12 cellular contexts compared by ENCODE assay signal in the genomic region with DNA sequence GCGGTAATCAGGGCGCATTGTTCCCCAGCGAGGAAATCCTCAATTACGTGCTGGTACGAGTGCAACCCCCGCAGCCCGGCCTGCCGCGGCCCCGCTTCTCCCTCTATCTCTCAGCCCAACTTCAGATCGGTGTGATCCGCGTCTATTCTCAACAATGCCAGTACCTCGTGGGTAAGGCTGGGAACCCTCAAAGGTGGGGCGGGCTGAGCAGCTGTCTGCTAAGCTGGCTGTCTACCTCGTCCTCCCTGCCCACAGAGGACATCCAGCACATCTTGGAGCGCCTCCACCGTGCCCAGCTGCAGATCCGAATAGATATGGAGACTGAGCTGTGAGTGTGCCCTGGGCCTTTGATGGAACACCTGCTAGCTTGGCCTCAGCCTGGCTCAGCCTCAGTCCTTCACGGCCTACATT. TPM values are rescaled to one million over a fixed set of nuclear protein-coding genes. Genes with fewer than 3 reads are reported as not detected.
DNase-seq lines count a peak whose midpoint lies in the region; ATAC-seq and TF ChIP-seq lines count a peak whose summit lies in the region.
"Had no signal": no experiment of that assay in that cellular context is flagged by ENCODE, and none has a peak within 500 bp of the region (broad histone marks: within the 10 kb centered on the region; RNA-seq: fewer than 3 reads in every experiment).

No MANE protein-coding gene starts in this region.

- ATAC-seq in activated B cell treated with CpG ODN at 0.5 μM for 24 hours (ENCODE audit: low read depth) (no peak), sciatic nerve (no peak), HG02678 (IDR thresholded peaks at IDR 0.05; ENCODE audit: unreplicated experiment) (no peak)

- H3K9ac ChIP-seq in stomach smooth muscle (ENCODE audit: low read length in 2 of 2): peak overlapping the region; percentile 13 to 48

- H3K27ac ChIP-seq in stomach smooth muscle (ENCODE audit: low read length): peak overlapping the region; percentile 24
- H3K27ac ChIP-seq: cardiac muscle cell, PC-9 had no signal

- peaks cover 51% of the 10 kb centered on the region for H3K36me3 Mint-ChIP-seq in activated CD4-positive, alpha-beta T cell treated with anti-CD3 and anti-CD28 coated beads, Interleukin-2, amount 10 ng/mL, durations not matched to agents 7 days and 5 days (ENCODE audit: low read depth)
- H3K36me3 Mint-ChIP-seq in activated B cell treated with CpG ODN at 0.5 μM for 24 hours (ENCODE audit: low read depth): peaks cover 32% of the 10 kb centered on the region

- POLR2A ChIA-PET in activated CD4-positive, alpha-beta T cell treated with anti-CD3 and anti-CD28 coated beads, Interleukin-2, amount 10 ng/mL, durations not matched to agents 7 days and 5 days (lab: Charles Lee): no interaction called here
- POLR2A ChIA-PET in activated B cell treated with CpG ODN at 0.5 μM for 24 hours (lab: Charles Lee): interaction anchor here (0.9 to 2.4 kb wide), 4 partner anchors 12 to 30 kb away, joined by 3 to 5 read pairs (median 4); a partner anchor contains a TSS

- TF ChIP-seq CTCF in activated B cell treated with CpG ODN at 0.5 μM for 24 hours (IDR thresholded peaks at IDR 0.05) (no peak), kidney epithelial cell (IDR thresholded peaks at IDR 0.05; ENCODE audit: insufficient read depth, low read length, poor library complexity, severe bottlenecking) (no peak)

- peaks cover 7% of the 10 kb centered on the region for H3K36me3 ChIP-seq in kidney epithelial cell (ENCODE audit: control insufficient read depth, insufficient read depth, low read length)
- peaks cover 4 to 12% of the 10 kb centered on the region in 2 donors for H3K36me3 ChIP-seq in stomach smooth muscle (ENCODE audit: control insufficient read depth in 2 of 2, insufficient read depth in 2 of 2, low read length in 2 of 2)
- H3K36me3 ChIP-seq: cardiac muscle cell had no signal

- peaks cover 45% of the 10 kb centered on the region for H3K4me1 Mint-ChIP-seq in activated CD4-positive, alpha-beta T cell treated with anti-CD3 and anti-CD28 coated beads, Interleukin-2, amount 10 ng/mL, durations not matched to agents 7 days and 5 days
- peaks cover 25% of the 10 kb centered on the region for H3K4me1 Mint-ChIP-seq in activated B cell treated with CpG ODN at 0.5 μM for 24 hours

- CTCF ChIA-PET in activated CD4-positive, alpha-beta T cell treated with anti-CD3 and anti-CD28 coated beads, Interleukin-2, amount 10 ng/mL, durations not matched to agents 7 days and 5 days (lab: Charles Lee): interaction anchor here (1.1 to 6.2 kb wide), 3 partner anchors 10 to 16 kb away, joined by 5 to 49 read pairs (median 6); a partner anchor contains a TSS
- CTCF ChIA-PET in activated B cell treated with CpG ODN at 0.5 μM for 24 hours (lab: Charles Lee): no interaction called here

- H3K27me3 Mint-ChIP-seq in activated CD4-positive, alpha-beta T cell treated with anti-CD3 and anti-CD28 coated beads, Interleukin-2, amount 10 ng/mL, durations not matched to agents 7 days and 5 days: no peaks in the 10 kb centered on the region
- H3K27me3 Mint-ChIP-seq in activated B cell treated with CpG ODN at 0.5 μM for 24 hours: no peaks in the 10 kb centered on the region

- peak overlapping the region; percentile 69 for H3K4me3 Mint-ChIP-seq in activated CD4-positive, alpha-beta T cell treated with anti-CD3 and anti-CD28 coated beads, Interleukin-2, amount 10 ng/mL, durations not matched to agents 7 days and 5 days
- peak overlapping the region; percentile 60 for H3K4me3 Mint-ChIP-seq in activated B cell treated with CpG ODN at 0.5 μM for 24 hours

- peak overlapping the region; percentile 78 for H3K4me3 ChIP-seq in kidney epithelial cell (ENCODE audit: low read depth, low read length)
- H3K4me3 ChIP-seq in stomach smooth muscle (ENCODE audit: low read length in 2 of 2): peak overlapping the region in 1 of 2 donors; percentile 74
- H3K4me3 ChIP-seq: PC-9 had no signal

- no peak for DNase-seq in activated CD4-positive, alpha-beta T cell treated with anti-CD3 and anti-CD28 coated beads, Interleukin-2, amount 10 ng/mL, durations not matched to agents 7 days and 5 days
- no peak for DNase-seq in activated CD4-positive, alpha-beta T cell treated with anti-CD3 and anti-CD28 coated beads for 4 hours
- DNase-seq in activated B cell treated with CpG ODN at 0.5 μM for 24 hours (no peak), kidney epithelial cell (ENCODE audit: low read depth) (no peak), sciatic nerve (ENCODE audit: low spot score) (no peak), EL (no peak)
- DNase-seq: activated CD4-positive, alpha-beta T cell treated with anti-CD3 and anti-CD28 coated beads, Interleukin-2, amount 50 U/mL, for 4 hours; NCI-H1092; PC-9 had no signal

- H3K27ac Mint-ChIP-seq in activated CD4-positive, alpha-beta T cell treated with anti-CD3 and anti-CD28 coated beads, Interleukin-2, amount 10 ng/mL, durations not matched to agents 7 days and 5 days: peak overlapping the region; percentile 54
- no peak overlapping the region for H3K27ac Mint-ChIP-seq in activated B cell treated with CpG ODN at 0.5 μM for 24 hours

- H3K9me3 Mint-ChIP-seq in activated CD4-positive, alpha-beta T cell treated with anti-CD3 and anti-CD28 coated beads, Interleukin-2, amount 10 ng/mL, durations not matched to agents 7 days and 5 days: no peaks in the 10 kb centered on the region
- no peaks in the 10 kb centered on the region for H3K9me3 Mint-ChIP-seq in activated B cell treated with CpG ODN at 0.5 μM for 24 hours

- H3K9me3 ChIP-seq in stomach smooth muscle (ENCODE audit: control insufficient read depth in 2 of 2, low read length in 2 of 2): no peaks in the 10 kb centered on the region

- H3K27me3 ChIP-seq in kidney epithelial cell (ENCODE audit: control insufficient read depth, insufficient read depth, low read length): no peaks in the 10 kb centered on the region
- no peaks in the 10 kb centered on the region for H3K27me3 ChIP-seq in stomach smooth muscle (ENCODE audit: control insufficient read depth in 1 of 2, insufficient read depth in 2 of 2, low read length in 2 of 2)
- H3K27me3 ChIP-seq: cardiac muscle cell had no signal

- H3K4me1 ChIP-seq in stomach smooth muscle (ENCODE audit: control insufficient read depth, insufficient read depth, low read length): peaks cover 14% of the 10 kb centered on the region

- intact Hi-C loops in activated B cell treated with CpG ODN at 0.5 μM for 24 hours (cut with micrococcal nuclease) (loop anchor here (1.0 kb wide), 1 partner anchor 15 kb away; a partner anchor contains a TSS), sciatic nerve (cut with DNase I) (no loop called here)

RNA-seq across cellular contexts. Expression of a gene that starts 1.0 kb away (rescaled TPM):
- total RNA-seq in activated CD4-positive, alpha-beta T cell treated with anti-CD3 and anti-CD28 coated beads, Interleukin-2, amount 10 ng/mL, durations not matched to agents 7 days and 5 days: 10 to 100 TPM; 52.8 to 61.0 TPM
- 27.0 and 35.3 TPM in 2 replicates for total RNA-seq in activated B cell treated with CpG ODN at 0.5 μM for 24 hours
- total RNA-seq in kidney epithelial cell: 69.2 and 77.8 TPM in 2 replicates
- 20.9 TPM for total RNA-seq in sciatic nerve

RNA-seq across cellular contexts. Expression of a gene that starts 11.8 kb away (rescaled TPM):
- total RNA-seq in activated CD4-positive, alpha-beta T cell treated with anti-CD3 and anti-CD28 coated beads, Interleukin-2, amount 10 ng/mL, durations not matched to agents 7 days and 5 days: 100 to 1,000 TPM; 285 to 286 TPM
- 221 and 229 TPM in 2 replicates for total RNA-seq in activated B cell treated with CpG ODN at 0.5 μM for 24 hours
- 66.5 and 71.3 TPM in 2 replicates for total RNA-seq in kidney epithelial cell
- total RNA-seq in sciatic nerve: 107 TPM

RNA-seq across cellular contexts. Expression of a gene that starts 15.7 kb away (rescaled TPM):
- total RNA-seq in activated CD4-positive, alpha-beta T cell treated with anti-CD3 and anti-CD28 coated beads, Interleukin-2, amount 10 ng/mL, durations not matched to agents 7 days and 5 days: 10 to 100 TPM; 45.3 to 48.7 TPM
- 76.4 and 80.3 TPM in 2 replicates for total RNA-seq in activated B cell treated with CpG ODN at 0.5 μM for 24 hours
- 59.3 and 67.2 TPM in 2 replicates for total RNA-seq in kidney epithelial cell
- total RNA-seq in sciatic nerve: 17.7 TPM

RNA-seq across cellular contexts. Expression of a gene that starts 22.4 kb away (rescaled TPM):
- 10 to 100 TPM; 28.6 to 33.2 TPM for total RNA-seq in activated CD4-positive, alpha-beta T cell treated with anti-CD3 and anti-CD28 coated beads, Interleukin-2, amount 10 ng/mL, durations not matched to agents 7 days and 5 days
- total RNA-seq in activated B cell treated with CpG ODN at 0.5 μM for 24 hours: 24.5 and 26.3 TPM in 2 replicates
- total RNA-seq in kidney epithelial cell: 55.6 and 58.1 TPM in 2 replicates
- total RNA-seq in sciatic nerve: 40.8 TPM

RNA-seq across cellular contexts. Expression of a gene that starts 25.6 kb away (rescaled TPM):
- total RNA-seq in activated CD4-positive, alpha-beta T cell treated with anti-CD3 and anti-CD28 coated beads, Interleukin-2, amount 10 ng/mL, durations not matched to agents 7 days and 5 days: 100 to 1,000 TPM; 147 to 160 TPM
- total RNA-seq in activated B cell treated with CpG ODN at 0.5 μM for 24 hours (87.4 and 99.8 TPM in 2 replicates), kidney epithelial cell (70.7 and 77.0 TPM in 2 replicates), sciatic nerve (61.5 TPM)
